In genomic region chr2:176997074-176997791, GRCh38 we compare ENCODE assay signal across 9 cellular contexts.
DNase-seq lines count a peak whose midpoint lies in the region; ATAC-seq and TF ChIP-seq lines count a peak whose summit lies in the region.
"Had no signal": no experiment of that assay in that cellular context is flagged by ENCODE, and none has a peak within 500 bp of the region (broad histone marks: within the 10 kb centered on the region; RNA-seq: fewer than 3 reads in every experiment).

No MANE protein-coding gene starts in this region.

- peak in 2 of 3 donors; percentile 9 to 21 for DNase-seq in stimulated activated CD4-positive, alpha-beta T cell treated with anti-CD3 and anti-CD28 coated beads, Interleukin-12 subunit alpha, Interleukin-12 subunit beta, amount 100 ng/mL, for 48 hours (ENCODE audit: low read depth in 2 of 3, low spot score in 1 of 3)
- no peak for DNase-seq in stimulated activated CD4-positive, alpha-beta T cell treated with anti-CD3 and anti-CD28 coated beads, Interleukin-4, amount 100 ng/mL, for 4 hours
- DNase-seq in activated naive CD8-positive, alpha-beta T cell treated with anti-CD3 and anti-CD28 coated beads, Interleukin-2, amount 10 ng/mL, durations not matched to agents 7 days and 5 days, result no peak
- DNase-seq in osteoblast (ENCODE audit: insufficient read length, low spot score, missing footprints) (peak; percentile 43), GM19240 (ENCODE audit: insufficient read length, low spot score) (no peak), glutamatergic neuron (no peak)

- ATAC-seq in HG03097 (IDR thresholded peaks at IDR 0.05; ENCODE audit: low FRiP score, unreplicated experiment), result peak; percentile 50
- peak; percentile 73 for ATAC-seq in activated naive CD8-positive, alpha-beta T cell treated with anti-CD3 and anti-CD28 coated beads, Interleukin-2, amount 10 ng/mL, durations not matched to agents 7 days and 5 days (ENCODE audit: low read depth)
- no peak for ATAC-seq in GM21737 (IDR thresholded peaks at IDR 0.05; ENCODE audit: unreplicated experiment)

- no peak overlapping the region for H3K4me3 ChIP-seq in osteoblast (ENCODE audit: insufficient read depth, low read length)

- peaks cover 15% of the 10 kb centered on the region for H3K4me1 Mint-ChIP-seq in activated naive CD8-positive, alpha-beta T cell treated with anti-CD3 and anti-CD28 coated beads, Interleukin-2, amount 10 ng/mL, durations not matched to agents 7 days and 5 days
- H3K4me1 Mint-ChIP-seq in glutamatergic neuron (ENCODE audit: low read depth, unreplicated experiment), result no peaks in the 10 kb centered on the region

- no peaks in the 10 kb centered on the region for H3K27me3 ChIP-seq in osteoblast (ENCODE audit: insufficient read depth, low read length)

- peak overlapping the region; percentile 84 for H3K27ac Mint-ChIP-seq in activated naive CD8-positive, alpha-beta T cell treated with anti-CD3 and anti-CD28 coated beads, Interleukin-2, amount 10 ng/mL, durations not matched to agents 7 days and 5 days
- no peak overlapping the region for H3K27ac Mint-ChIP-seq in glutamatergic neuron (ENCODE audit: unreplicated experiment)

- H3K27ac ChIP-seq in osteoblast (ENCODE audit: low read depth, low read length), result peak overlapping the region; percentile 41

- H3K4me3 Mint-ChIP-seq in activated naive CD8-positive, alpha-beta T cell treated with anti-CD3 and anti-CD28 coated beads, Interleukin-2, amount 10 ng/mL, durations not matched to agents 7 days and 5 days, result peak overlapping the region; percentile 62
- H3K4me3 Mint-ChIP-seq in glutamatergic neuron (ENCODE audit: unreplicated experiment), result no peak overlapping the region
- H3K4me3 Mint-ChIP-seq: brain had no signal

- H3K9me3 Mint-ChIP-seq in activated naive CD8-positive, alpha-beta T cell treated with anti-CD3 and anti-CD28 coated beads, Interleukin-2, amount 10 ng/mL, durations not matched to agents 7 days and 5 days, result peaks cover 4% of the 10 kb centered on the region
- H3K9me3 Mint-ChIP-seq in glutamatergic neuron (ENCODE audit: unreplicated experiment), result no peaks in the 10 kb centered on the region

- H3K36me3 Mint-ChIP-seq in activated naive CD8-positive, alpha-beta T cell treated with anti-CD3 and anti-CD28 coated beads, Interleukin-2, amount 10 ng/mL, durations not matched to agents 7 days and 5 days, result peaks cover 7% of the 10 kb centered on the region
- H3K36me3 Mint-ChIP-seq in glutamatergic neuron (ENCODE audit: unreplicated experiment), result no peaks in the 10 kb centered on the region
- H3K36me3 Mint-ChIP-seq: brain had no signal

- no peaks in the 10 kb centered on the region for H3K27me3 Mint-ChIP-seq in activated naive CD8-positive, alpha-beta T cell treated with anti-CD3 and anti-CD28 coated beads, Interleukin-2, amount 10 ng/mL, durations not matched to agents 7 days and 5 days
- no peaks in the 10 kb centered on the region for H3K27me3 Mint-ChIP-seq in glutamatergic neuron (ENCODE audit: unreplicated experiment)

- H3K79me2 ChIP-seq in osteoblast (ENCODE audit: insufficient read depth, low read length), result no peaks in the 10 kb centered on the region

- no peaks in the 10 kb centered on the region for H4K20me1 ChIP-seq in osteoblast (ENCODE audit: insufficient read depth, low read length)

- no peaks in the 10 kb centered on the region for H3K9me3 ChIP-seq in osteoblast (ENCODE audit: low read depth, low read length)

- TF ChIP-seq CTCF in osteoblast (IDR thresholded peaks at IDR 0.05; ENCODE audit: extremely low read depth, low read depth, low read length) (no peak), glutamatergic neuron (IDR thresholded peaks at IDR 0.05; ENCODE audit: partially characterized antibody, unreplicated experiment) (no peak)

- POLR2A ChIA-PET in activated naive CD8-positive, alpha-beta T cell treated with anti-CD3 and anti-CD28 coated beads, Interleukin-2, amount 10 ng/mL, durations not matched to agents 7 days and 5 days (lab: Charles Lee), result interaction anchor here (0.6 kb wide), 1 partner anchor 216 kb away, joined by 3 read pairs; no protein-coding TSS in a partner anchor

- H3K4me2 ChIP-seq in osteoblast (ENCODE audit: insufficient read depth, low read length), result no peak overlapping the region

- H3K4me1 ChIP-seq in osteoblast (ENCODE audit: insufficient read depth, low read length), result no peaks in the 10 kb centered on the region

- no peak overlapping the region for H2AFZ ChIP-seq in osteoblast (ENCODE audit: low read length)

- no peaks in the 10 kb centered on the region for H3K36me3 ChIP-seq in osteoblast (ENCODE audit: insufficient read depth, low read length)

Comparison
In these comparisons a context has a peak if more than half of its experiments do, and no peak if none do; other contexts are left out.
1. DNase-seq: peak in stimulated activated CD4-positive, alpha-beta T cell treated with anti-CD3 and anti-CD28 coated beads, Interleukin-12 subunit alpha, Interleukin-12 subunit beta, amount 100 ng/mL, for 48 hours (2 of 3) and osteoblast (single experiment); none in stimulated activated CD4-positive, alpha-beta T cell treated with anti-CD3 and anti-CD28 coated beads, Interleukin-4, amount 100 ng/mL, for 4 hours (0 of 2), activated naive CD8-positive, alpha-beta T cell treated with anti-CD3 and anti-CD28 coated beads, Interleukin-2, amount 10 ng/mL, durations not matched to agents 7 days and 5 days (single experiment), GM19240 (single experiment) and glutamatergic neuron (single experiment).